In genomic region chr9:136723362-136723976, GRCh38 we compare ENCODE assay signal across 19 cellular contexts. TPM values are rescaled to one million over a fixed set of nuclear protein-coding genes. Genes with fewer than 3 reads are reported as not detected.
DNase-seq lines count a peak whose midpoint lies in the region; ATAC-seq, FAIRE-seq and TF ChIP-seq lines count a peak whose summit lies in the region.
"Had no signal": no experiment of that assay in that cellular context is flagged by ENCODE, and none has a peak within 500 bp of the region (broad histone marks: within the 10 kb centered on the region; RNA-seq: fewer than 3 reads in every experiment).

No MANE protein-coding gene starts in this region.

- no peaks in the 10 kb centered on the region for H3K27me3 Mint-ChIP-seq in astrocyte (ENCODE audit: low read depth, unreplicated experiment)
- H3K27me3 Mint-ChIP-seq: activated CD4-positive, alpha-beta T cell treated with anti-CD3 and anti-CD28 coated beads, Interleukin-2, amount 10 ng/mL, durations not matched to agents 7 days and 5 days; stimulated activated naive CD8-positive, alpha-beta T cell treated with anti-CD3 and anti-CD28 coated beads, Interleukin-15, amount 100 ng/mL, for 72 hours had no signal

- peaks cover 71% of the 10 kb centered on the region for H4K20me1 ChIP-seq in astrocyte (ENCODE audit: insufficient read depth, low read length)

- POLR2A ChIA-PET in A673 (lab: Charles Lee; ENCODE audit: low non-redundant PET) = no interaction called here

- no TSS peak for BruUV-seq in A673 (replicated peaks; lab: Mats Ljungman, UMichigan)

- peak; percentile 2 for TF ChIP-seq POLR2A in GM10847 (IDR thresholded peaks at IDR 0.05; ENCODE audit: extremely low read depth, insufficient read length)

- peaks cover 8% of the 10 kb centered on the region for H3K36me3 Mint-ChIP-seq in astrocyte (ENCODE audit: low read depth, unreplicated experiment)

- no peaks in the 10 kb centered on the region for H3K9me3 Mint-ChIP-seq in astrocyte (ENCODE audit: unreplicated experiment)
- H3K9me3 Mint-ChIP-seq: activated CD4-positive, alpha-beta T cell treated with anti-CD3 and anti-CD28 coated beads, Interleukin-2, amount 10 ng/mL, durations not matched to agents 7 days and 5 days; stimulated activated naive CD8-positive, alpha-beta T cell treated with anti-CD3 and anti-CD28 coated beads, Interleukin-15, amount 100 ng/mL, for 72 hours; T-helper 1 cell treated with Interleukin-12 subunit alpha and Interleukin-12 subunit beta and Interleukin-4 antibody, amounts not matched to agents 30 μg/mL and 1 μg/mL, for 36 hours had no signal

- no peaks in the 10 kb centered on the region for H3K27me3 ChIP-seq in A673 (replicated peaks; ENCODE audit: insufficient read depth, low read depth, low read length, poor library complexity)
- H3K27me3 ChIP-seq in astrocyte (ENCODE audit: insufficient read depth, low read length) = no peaks in the 10 kb centered on the region
- H3K27me3 ChIP-seq: BLaER1 had no signal

- H3K4me1 ChIP-seq in A673 (ENCODE audit: insufficient read depth, low read length, poor library complexity, severe bottlenecking) = peaks cover 36% of the 10 kb centered on the region
- peaks cover 39% of the 10 kb centered on the region for H3K4me1 ChIP-seq in astrocyte (ENCODE audit: insufficient read depth, low read length)

- H2AFZ ChIP-seq in astrocyte (ENCODE audit: low read depth, low read length) = no peak overlapping the region

- H3K9me3 ChIP-seq in A673 (ENCODE audit: low read depth, low read length, poor library complexity, severe bottlenecking) (no peaks in the 10 kb centered on the region), astrocyte (ENCODE audit: insufficient read depth, low read depth, low read length) (no peaks in the 10 kb centered on the region)
- H3K9me3 ChIP-seq: BLaER1 had no signal

- no peak for TF ChIP-seq CTCF in A673 (conservative IDR thresholded peaks at IDR 0.05; ENCODE audit: low read depth, low read length)
- no peak for TF ChIP-seq CTCF in astrocyte (IDR thresholded peaks at IDR 0.05; ENCODE audit: insufficient read depth, low read depth, low read length)

- H3K4me1 Mint-ChIP-seq in astrocyte (ENCODE audit: low read depth, unreplicated experiment) = peaks cover 15% of the 10 kb centered on the region

- H3K79me2 ChIP-seq in astrocyte (ENCODE audit: insufficient read depth, low read length) = peaks cover 48% of the 10 kb centered on the region

- intact Hi-C loops in A673 (cut with micrococcal nuclease; ENCODE audit: unreplicated experiment) = no loop called here

- H3K4me3 ChIP-seq in A673 (ENCODE audit: low read depth, low read length, poor library complexity, severe bottlenecking) (no peak overlapping the region), astrocyte (ENCODE audit: insufficient read depth, low read depth, low read length) (no peak overlapping the region)
- H3K4me3 ChIP-seq: BLaER1 had no signal

- H3K27ac ChIP-seq in A673 (ENCODE audit: low read depth, low read length, poor library complexity, severe bottlenecking) (no peak overlapping the region), astrocyte (ENCODE audit: low read depth, low read length) (no peak overlapping the region)
- H3K27ac ChIP-seq: BLaER1 had no signal

- ATAC-seq in HG03025 (IDR thresholded peaks at IDR 0.05; ENCODE audit: low FRiP score, unreplicated experiment) = no peak
- no peak for ATAC-seq in HG03095 (IDR thresholded peaks at IDR 0.05; ENCODE audit: unreplicated experiment)
- ATAC-seq: PC-3; right cardiac atrium; stimulated activated naive CD8-positive, alpha-beta T cell treated with anti-CD3 and anti-CD28 coated beads, Interleukin-15, amount 100 ng/mL, for 72 hours had no signal

- no peak overlapping the region for H3K9ac ChIP-seq in astrocyte (ENCODE audit: low read length)
- H3K9ac ChIP-seq: BLaER1 had no signal

- H3K36me3 ChIP-seq in A673 (ENCODE audit: insufficient read depth, low read length, poor library complexity, severe bottlenecking) (peaks cover 50% of the 10 kb centered on the region), astrocyte (ENCODE audit: insufficient read depth, low read length) (peaks cover 22% of the 10 kb centered on the region)

- CTCF ChIA-PET in A673 (lab: Charles Lee) = no interaction called here

- DNase-seq in A673 (ENCODE audit: low spot score) (peak; percentile 37), astrocyte (ENCODE audit: low read depth) (no peak), Ammon's horn (ENCODE audit: low spot score) (no peak)
- DNase-seq: activated CD4-positive, alpha-beta T cell treated with anti-CD3 and anti-CD28 coated beads, Interleukin-2, amount 10 ng/mL, durations not matched to agents 7 days and 5 days; activated effector memory CD4-positive, alpha-beta T cell treated with anti-CD3 and anti-CD28 coated beads, Interleukin-2, amount 50 U/mL, for 16 hours; GDM1; glutamatergic neuron; NCI-H1092; NCI-H446 treated with DMSO at 0.1 percent for 48 hours; stimulated activated CD4-positive, alpha-beta T cell treated with anti-CD3 and anti-CD28 coated beads, Interleukin-4, amount 100 ng/mL, for 1 hour; stimulated activated naive CD8-positive, alpha-beta T cell treated with anti-CD3 and anti-CD28 coated beads, Interleukin-15, amount 100 ng/mL, for 72 hours had no signal

- no peak for FAIRE-seq in astrocyte (lab: Jason Lieb, UNC)
- FAIRE-seq: endometrium had no signal

- H3K4me3 Mint-ChIP-seq in astrocyte (ENCODE audit: unreplicated experiment) = peak overlapping the region; percentile 40
- H3K4me3 Mint-ChIP-seq: activated CD4-positive, alpha-beta T cell treated with anti-CD3 and anti-CD28 coated beads, Interleukin-2, amount 10 ng/mL, durations not matched to agents 7 days and 5 days; T-helper 1 cell treated with Interleukin-12 subunit alpha and Interleukin-12 subunit beta and Interleukin-4 antibody, amounts not matched to agents 30 μg/mL and 1 μg/mL, for 36 hours had no signal

- H3K4me2 ChIP-seq in astrocyte (ENCODE audit: low read length) = no peak overlapping the region

- peak overlapping the region; percentile 69 for H3K27ac Mint-ChIP-seq in astrocyte (ENCODE audit: unreplicated experiment)
- H3K27ac Mint-ChIP-seq: activated CD4-positive, alpha-beta T cell treated with anti-CD3 and anti-CD28 coated beads, Interleukin-2, amount 10 ng/mL, durations not matched to agents 7 days and 5 days; T-helper 1 cell treated with Interleukin-12 subunit alpha and Interleukin-12 subunit beta and Interleukin-4 antibody, amounts not matched to agents 30 μg/mL and 1 μg/mL, for 36 hours had no signal

RNA-seq across cellular contexts. Expression of gene DIPK1B, which starts 11.1 kb away (rescaled TPM):
- total RNA-seq in A673 (2021) (26.4 and 35.3 TPM in 2 replicates), astrocyte (22.4 and 23.2 TPM in 2 replicates)
- total RNA-seq: activated CD4-positive, alpha-beta T cell treated with anti-CD3 and anti-CD28 coated beads, Interleukin-2, amount 10 ng/mL, durations not matched to agents 7 days and 5 days had no signal

RNA-seq across cellular contexts. Expression of gene LCN10, which starts 19.3 kb away (rescaled TPM):
- total RNA-seq in A673 (2021) (0.15 and 0.35 TPM in 2 replicates), astrocyte (not detected in 2 replicates)
- total RNA-seq: activated CD4-positive, alpha-beta T cell treated with anti-CD3 and anti-CD28 coated beads, Interleukin-2, amount 10 ng/mL, durations not matched to agents 7 days and 5 days; PC-3 had no signal

RNA-seq across cellular contexts. Expression of gene LCN6, which starts 24.9 kb away (rescaled TPM):
- total RNA-seq in A673 (2021) (not detected in 2 replicates), astrocyte (not detected in 2 replicates)
- total RNA-seq: activated CD4-positive, alpha-beta T cell treated with anti-CD3 and anti-CD28 coated beads, Interleukin-2, amount 10 ng/mL, durations not matched to agents 7 days and 5 days; PC-3 had no signal

RNA-seq across cellular contexts. Expression of gene LCN8, which starts 34.6 kb away (rescaled TPM):
- total RNA-seq in A673 (2021) = not detected in 2 replicates
- total RNA-seq in astrocyte = not detected in 2 replicates
- total RNA-seq: activated CD4-positive, alpha-beta T cell treated with anti-CD3 and anti-CD28 coated beads, Interleukin-2, amount 10 ng/mL, durations not matched to agents 7 days and 5 days; PC-3; right cardiac atrium had no signal

RNA-seq across cellular contexts. Expression of gene AGPAT2, which starts 36.2 kb away (rescaled TPM):
- total RNA-seq in A673 (2021) (56.0 and 57.7 TPM in 2 replicates), astrocyte (30.8 and 38.0 TPM in 2 replicates)
